ENCODE assay signal across 16 cellular contexts in the genomic region with DNA sequence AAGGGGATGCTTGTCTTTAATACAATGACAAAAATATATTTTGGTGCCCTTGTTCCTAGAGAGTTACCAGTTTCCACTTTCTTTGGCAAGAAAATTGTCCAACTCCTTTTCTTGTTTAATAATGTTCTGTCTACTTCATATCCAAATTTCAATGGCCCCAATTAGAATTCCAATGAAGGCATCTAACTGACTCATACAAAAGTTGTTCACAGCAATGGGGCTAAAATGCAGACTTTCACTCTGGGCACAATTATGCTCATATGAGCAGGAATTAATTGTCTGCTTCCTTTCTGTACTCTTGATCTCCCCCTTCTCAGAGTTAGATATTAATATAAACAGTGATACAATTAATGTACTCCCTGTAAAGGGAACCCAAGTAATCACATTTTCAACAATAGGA. TPM values are rescaled to one million over a fixed set of nuclear protein-coding genes. Genes with fewer than 3 reads are reported as not detected.
DNase-seq lines count a peak whose midpoint lies in the region; ATAC-seq, FAIRE-seq and TF ChIP-seq lines count a peak whose summit lies in the region.
"Had no signal": no experiment of that assay in that cellular context is flagged by ENCODE, and none has a peak within 500 bp of the region (broad histone marks: within the 10 kb centered on the region; RNA-seq: fewer than 3 reads in every experiment).

No MANE protein-coding gene starts in this region.

- H3K36me3 ChIP-seq in keratinocyte (ENCODE audit: control insufficient read depth in 2 of 2, extremely low read depth in 1 of 2, insufficient read depth in 2 of 2, low read length in 2 of 2) (no peaks in the 10 kb centered on the region), skeletal muscle tissue (ENCODE audit: control insufficient read depth in 3 of 3, insufficient read depth in 3 of 3, low read length in 3 of 3) (peaks cover 5 to 14% (median 9%) of the 10 kb centered on the region in 3 donors)
- H3K36me3 ChIP-seq: brain microvascular endothelial cell had no signal

- no peak overlapping the region for H2AFZ ChIP-seq in keratinocyte (ENCODE audit: control insufficient read depth, low read length)

- H3K27me3 ChIP-seq in keratinocyte (ENCODE audit: control insufficient read depth, extremely low read depth, insufficient read depth, low read length) (no peaks in the 10 kb centered on the region), skeletal muscle tissue (ENCODE audit: control insufficient read depth in 3 of 3, insufficient read depth in 3 of 3, low read length in 3 of 3) (no peaks in the 10 kb centered on the region)
- H3K27me3 ChIP-seq: brain microvascular endothelial cell had no signal

- DNase-seq in EL (peak; percentile 36), keratinocyte (ENCODE audit: low read depth, low spot score) (no peak), midbrain (lab: John Stamatoyannopoulos, UW) (no peak)
- DNase-seq in activated naive CD8-positive, alpha-beta T cell treated with anti-CD3 and anti-CD28 coated beads, Interleukin-2, amount 50 U/mL, for 24 hours, result no peak
- DNase-seq in NK-92 treated with Interleukin-12 subunit alpha and Interleukin-12 subunit beta, amount 100 ng/mL, for 24 hours (lab: John Stamatoyannopoulos, UW), result no peak
- DNase-seq: activated effector memory CD4-positive, alpha-beta T cell treated with anti-CD3 and anti-CD28 coated beads, Interleukin-2, amount 50 U/mL, for 16 hours; brain microvascular endothelial cell; DND-41; left colon; SHP77 treated with DMSO at 0.1 percent for 48 hours had no signal

- dilution Hi-C loops in keratinocyte (cut with MboI; ENCODE audit: extremely low pct_ligation_motif_present, low sequenced_read_pairs), result no loop called here

- peaks cover 10% of the 10 kb centered on the region for H3K36me3 Mint-ChIP-seq in activated naive CD8-positive, alpha-beta T cell treated with anti-CD3 and anti-CD28 coated beads, Interleukin-2, amount 50 U/mL, for 24 hours (ENCODE audit: low read depth)

- H3K4me2 ChIP-seq in keratinocyte (ENCODE audit: control insufficient read depth, extremely low read depth, insufficient read depth, low read depth, low read length), result peak overlapping the region; percentile 79

- no peaks in the 10 kb centered on the region for H4K20me1 ChIP-seq in keratinocyte (ENCODE audit: control insufficient read depth, extremely low read depth, insufficient read depth, low read length)

- peak overlapping the region; percentile 62 for H3K27ac Mint-ChIP-seq in activated naive CD8-positive, alpha-beta T cell treated with anti-CD3 and anti-CD28 coated beads, Interleukin-2, amount 50 U/mL, for 24 hours

- no peaks in the 10 kb centered on the region for H3K27me3 Mint-ChIP-seq in activated naive CD8-positive, alpha-beta T cell treated with anti-CD3 and anti-CD28 coated beads, Interleukin-2, amount 50 U/mL, for 24 hours

- no peak for TF ChIP-seq CTCF in keratinocyte (optimal IDR thresholded peaks at IDR 0.05 in 1 of 3, IDR thresholded peaks at IDR 0.05 in 1 of 3, conservative IDR thresholded peaks at IDR 0.05 in 1 of 3; ENCODE audit: extremely low read depth in 1 of 3, insufficient read depth in 2 of 3, low read length in 3 of 3)

- H3K9me3 ChIP-seq in keratinocyte (ENCODE audit: control insufficient read depth, low read depth, low read length), result no peaks in the 10 kb centered on the region
- H3K9me3 ChIP-seq in skeletal muscle tissue (ENCODE audit: control insufficient read depth in 3 of 3, low read length in 3 of 3), result no peaks in the 10 kb centered on the region

- H3K4me3 ChIP-seq in keratinocyte (ENCODE audit: control insufficient read depth in 2 of 3, extremely low read depth in 1 of 3, insufficient read depth in 2 of 3, low read depth in 1 of 3, low read length in 3 of 3) (peak overlapping the region in 1 of 3 experiments; percentile 32), skeletal muscle tissue (ENCODE audit: low read length in 3 of 3) (peak overlapping the region; percentile 84 to 86 (median 84))

- FAIRE-seq in keratinocyte (lab: Jason Lieb, UNC), result no peak
- FAIRE-seq: GM12892, GM19239 had no signal

- peaks cover 3% of the 10 kb centered on the region for H3K9me1 ChIP-seq in keratinocyte (ENCODE audit: control insufficient read depth, extremely low read depth, insufficient read depth, low read length)

- H3K27ac ChIP-seq in keratinocyte (ENCODE audit: control insufficient read depth, insufficient read depth, low read length), result no peak overlapping the region
- H3K27ac ChIP-seq in skeletal muscle tissue (ENCODE audit: low read depth, low read length), result peak overlapping the region; percentile 92
- H3K27ac ChIP-seq: brain microvascular endothelial cell, C4-2B had no signal

- no peak overlapping the region for H3K9ac ChIP-seq in keratinocyte (ENCODE audit: control insufficient read depth, extremely low read depth, insufficient read depth, low read length)
- H3K9ac ChIP-seq in skeletal muscle tissue (ENCODE audit: low read depth in 1 of 3, low read length in 3 of 3), result peak overlapping the region; percentile 80 to 89 (median 87)

- H3K9me3 Mint-ChIP-seq in activated naive CD8-positive, alpha-beta T cell treated with anti-CD3 and anti-CD28 coated beads, Interleukin-2, amount 50 U/mL, for 24 hours, result peaks cover 4% of the 10 kb centered on the region

- H3K4me1 Mint-ChIP-seq in activated naive CD8-positive, alpha-beta T cell treated with anti-CD3 and anti-CD28 coated beads, Interleukin-2, amount 50 U/mL, for 24 hours, result peaks cover 49% of the 10 kb centered on the region

- no peaks in the 10 kb centered on the region for H3K79me2 ChIP-seq in keratinocyte (ENCODE audit: control insufficient read depth, insufficient read depth, low read length)

- peak overlapping the region; percentile 14 for H3K4me3 Mint-ChIP-seq in activated naive CD8-positive, alpha-beta T cell treated with anti-CD3 and anti-CD28 coated beads, Interleukin-2, amount 50 U/mL, for 24 hours

- ATAC-seq in activated naive CD8-positive, alpha-beta T cell treated with anti-CD3 and anti-CD28 coated beads, Interleukin-2, amount 50 U/mL, for 24 hours, result no peak
- ATAC-seq in HG03565 (IDR thresholded peaks at IDR 0.05; ENCODE audit: unreplicated experiment), result no peak
- no peak for ATAC-seq in HG03095 (IDR thresholded peaks at IDR 0.05; ENCODE audit: unreplicated experiment)

- H3K4me1 ChIP-seq in keratinocyte (ENCODE audit: control insufficient read depth, extremely low read depth, insufficient read depth, low read length) (peaks cover 19% of the 10 kb centered on the region), skeletal muscle tissue (ENCODE audit: control insufficient read depth in 3 of 3, insufficient read depth in 3 of 3, low read length in 3 of 3) (peaks cover 11 to 19% (median 13%) of the 10 kb centered on the region in 3 donors)

RNA-seq across cellular contexts. Expression of a gene that starts 42.1 kb away (rescaled TPM):
- 19.8 to 23.1 TPM (median 22.6 TPM) in 3 replicates for polyA plus RNA-seq in keratinocyte
- 107 TPM for polyA plus RNA-seq in keratinocyte (2011; ENCODE audit: low read depth)
- polyA plus RNA-seq in keratinocyte (2011; cell fraction: cytosol; rRNA removed), result 17.9 and 19.5 TPM in 2 replicates
- polyA plus RNA-seq in keratinocyte (2011; cell fraction: nucleus; rRNA removed), result 27.8 and 33.5 TPM in 2 replicates
- 41.5 and 51.1 TPM in 2 replicates for polyA plus RNA-seq in keratinocyte (2012; ENCODE audit: low replicate concordance)
- 6.1 to 10.3 TPM (median 8.5 TPM) in 3 replicates for polyA minus RNA-seq in keratinocyte
- 20.7 TPM for polyA minus RNA-seq in keratinocyte (2011; cell fraction: cytosol; rRNA and poly(A)+ RNA removed)
- polyA minus RNA-seq in keratinocyte (2011; cell fraction: nucleus; rRNA and poly(A)+ RNA removed), result 8.3 and 13.4 TPM in 2 replicates
- total RNA-seq in skeletal muscle tissue, result 28.2 TPM
